ENCODE assay signal across 16 cellular contexts in genomic region chr2:10425656-10426055, GRCh38.
"Had no signal": no experiment of that assay in that cellular context is flagged by ENCODE, and none has a peak within 500 bp of the region (broad histone marks: within the 10 kb centered on the region; RNA-seq: fewer than 3 reads in every experiment).

No MANE protein-coding gene starts in this region.

- H3K27ac ChIP-seq: esophagus squamous epithelium, left ventricle myocardium inferior had no signal

- H3K27ac Mint-ChIP-seq: dendritic cell treated with granulocyte-macrophage colony-stimulating factor and Interleukin-4, amounts not matched to agents 40 ng/mL and 50 ng/mL, for 4 days; effector memory CD8-positive, alpha-beta T cell; immature natural killer cell; naive thymus-derived CD4-positive, alpha-beta T cell; nephron progenitor cell had no signal

- H3K27me3 Mint-ChIP-seq: dendritic cell treated with granulocyte-macrophage colony-stimulating factor and Interleukin-4, amounts not matched to agents 40 ng/mL and 50 ng/mL, for 4 days; effector memory CD8-positive, alpha-beta T cell; naive thymus-derived CD4-positive, alpha-beta T cell had no signal

- DNase-seq: effector memory CD8-positive, alpha-beta T cell; esophagus squamous epithelium; foreskin fibroblast; immature natural killer cell; left cardiac atrium; left ventricle myocardium inferior; mesendoderm; naive thymus-derived CD4-positive, alpha-beta T cell; nephron progenitor cell; small intestine; stimulated activated CD4-positive, alpha-beta T cell treated with anti-CD3 and anti-CD28 coated beads, Interleukin-2, amount 100 ng/mL, for 48 hours; stimulated activated naive CD4-positive, alpha-beta T cell treated with Interleukin-2 at 50 U/mL for 16 hours; trophoblast cell had no signal

- H3K27me3 ChIP-seq: esophagus squamous epithelium had no signal

- H3K9me3 Mint-ChIP-seq: dendritic cell treated with granulocyte-macrophage colony-stimulating factor and Interleukin-4, amounts not matched to agents 40 ng/mL and 50 ng/mL, for 4 days; effector memory CD8-positive, alpha-beta T cell; immature natural killer cell; naive thymus-derived CD4-positive, alpha-beta T cell; nephron progenitor cell had no signal

- H3K4me3 ChIP-seq: esophagus squamous epithelium, left ventricle myocardium inferior, lung had no signal

- H3K4me1 ChIP-seq: esophagus squamous epithelium, left ventricle myocardium inferior had no signal

- H3K4me3 Mint-ChIP-seq: dendritic cell treated with granulocyte-macrophage colony-stimulating factor and Interleukin-4, amounts not matched to agents 40 ng/mL and 50 ng/mL, for 4 days; effector memory CD8-positive, alpha-beta T cell; immature natural killer cell; naive thymus-derived CD4-positive, alpha-beta T cell; nephron progenitor cell had no signal

- H3K9me3 ChIP-seq: esophagus squamous epithelium, left ventricle myocardium inferior had no signal

- ATAC-seq: effector memory CD8-positive, alpha-beta T cell; left cardiac atrium; naive thymus-derived CD4-positive, alpha-beta T cell; right cardiac atrium had no signal
